26 cellular contexts compared by ENCODE assay signal in genomic region chr2:205996156-205996555, GRCh38.
"Had no signal": no experiment of that assay in that cellular context is flagged by ENCODE, and none has a peak within 500 bp of the region (broad histone marks: within the 10 kb centered on the region; RNA-seq: fewer than 3 reads in every experiment).

No MANE protein-coding gene starts in this region.

- H3K27ac Mint-ChIP-seq: activated B cell treated with CpG ODN at 0.5 μM for 24 hours; activated CD4-positive, alpha-beta T cell treated with anti-CD3 and anti-CD28 coated beads for 36 hours; activated naive CD4-positive, alpha-beta T cell treated with anti-CD3 and anti-CD28 coated beads, Interleukin-2, amount 10 ng/mL, durations not matched to agents 7 days and 5 days; nephron; stimulated activated naive CD8-positive, alpha-beta T cell treated with anti-CD3 and anti-CD28 coated beads, Interleukin-15, Interleukin-2, amounts not matched to agents 100 ng/mL and 50 ng/mL, for 24 hours had no signal

- H3K9me3 ChIP-seq: adrenal gland, colonic mucosa, pancreas, psoas muscle, right atrium auricular region, thyroid gland, upper lobe of right lung had no signal

- H3K27me3 Mint-ChIP-seq: activated B cell treated with CpG ODN at 0.5 μM for 24 hours; activated CD4-positive, alpha-beta T cell treated with anti-CD3 and anti-CD28 coated beads for 36 hours; activated naive CD4-positive, alpha-beta T cell treated with anti-CD3 and anti-CD28 coated beads, Interleukin-2, amount 10 ng/mL, durations not matched to agents 7 days and 5 days; central memory CD8-positive, alpha-beta T cell; effector memory CD8-positive, alpha-beta T cell; stimulated activated naive CD8-positive, alpha-beta T cell treated with anti-CD3 and anti-CD28 coated beads, Interleukin-15, Interleukin-2, amounts not matched to agents 100 ng/mL and 50 ng/mL, for 24 hours had no signal

- H3K4me3 Mint-ChIP-seq: activated B cell treated with CpG ODN at 0.5 μM for 24 hours; activated CD4-positive, alpha-beta T cell treated with anti-CD3 and anti-CD28 coated beads for 36 hours; activated naive CD4-positive, alpha-beta T cell treated with anti-CD3 and anti-CD28 coated beads, Interleukin-2, amount 10 ng/mL, durations not matched to agents 7 days and 5 days; central memory CD8-positive, alpha-beta T cell; effector memory CD8-positive, alpha-beta T cell; nephron; stimulated activated naive CD8-positive, alpha-beta T cell treated with anti-CD3 and anti-CD28 coated beads, Interleukin-15, Interleukin-2, amounts not matched to agents 100 ng/mL and 50 ng/mL, for 24 hours had no signal

- H3K4me1 Mint-ChIP-seq: activated B cell treated with CpG ODN at 0.5 μM for 24 hours; activated naive CD4-positive, alpha-beta T cell treated with anti-CD3 and anti-CD28 coated beads, Interleukin-2, amount 10 ng/mL, durations not matched to agents 7 days and 5 days had no signal

- DNase-seq: activated B cell treated with CpG ODN at 0.5 μM for 24 hours; activated CD4-positive, alpha-beta T cell treated with anti-CD3 and anti-CD28 coated beads for 36 hours; activated CD4-positive, alpha-beta T cell treated with anti-CD3 and anti-CD28 coated beads, Interleukin-2, amount 50 U/mL, for 48 hours; activated effector memory CD4-positive, alpha-beta T cell treated with anti-CD3 and anti-CD28 coated beads, Interleukin-2, amount 50 U/mL, for 16 hours; activated naive CD4-positive, alpha-beta T cell treated with anti-CD3 and anti-CD28 coated beads, Interleukin-2, amount 10 ng/mL, durations not matched to agents 7 days and 5 days; adrenal gland; colonic mucosa; dorsolateral prefrontal cortex; effector memory CD8-positive, alpha-beta T cell; foreskin melanocyte; glutamatergic neuron; islet precursor cell; left colon; mesenchymal stem cell; pancreas; psoas muscle; stimulated activated CD4-positive, alpha-beta T cell treated with anti-CD3 and anti-CD28 coated beads, Interleukin-1b, Interleukin-23, amount 100 ng/mL, for 48 hours; substantia nigra; T1000; thyroid gland; upper lobe of right lung had no signal

- H3K9me3 Mint-ChIP-seq: activated B cell treated with CpG ODN at 0.5 μM for 24 hours; activated naive CD4-positive, alpha-beta T cell treated with anti-CD3 and anti-CD28 coated beads, Interleukin-2, amount 10 ng/mL, durations not matched to agents 7 days and 5 days; central memory CD8-positive, alpha-beta T cell; effector memory CD8-positive, alpha-beta T cell; nephron; stimulated activated naive CD8-positive, alpha-beta T cell treated with anti-CD3 and anti-CD28 coated beads, Interleukin-15, Interleukin-2, amounts not matched to agents 100 ng/mL and 50 ng/mL, for 24 hours had no signal

- ATAC-seq: activated CD4-positive, alpha-beta T cell treated with anti-CD3 and anti-CD28 coated beads for 36 hours; effector memory CD8-positive, alpha-beta T cell; esophagus mucosa; left colon; pancreas; psoas muscle; upper lobe of right lung had no signal
